14 cellular contexts compared by ENCODE assay signal in genomic region chr11:102447941-102448868, GRCh38. TPM values are rescaled to one million over a fixed set of nuclear protein-coding genes. Genes with fewer than 3 reads are reported as not detected.
A peak's percentile ranks its signal among the peaks of the same experiment; 100 is the strongest.
DNase-seq lines count a peak whose midpoint lies in the region; ATAC-seq and TF ChIP-seq lines count a peak whose summit lies in the region.
"Had no signal": no experiment of that assay in that cellular context is flagged by ENCODE, and none has a peak within 500 bp of the region (broad histone marks: within the 10 kb centered on the region; RNA-seq: fewer than 3 reads in every experiment).

No MANE protein-coding gene starts in this region.

- peaks cover 71% of the 10 kb centered on the region for H3K36me3 Mint-ChIP-seq in CD8-positive, alpha-beta T cell
- peaks cover 36% of the 10 kb centered on the region for H3K36me3 Mint-ChIP-seq in central memory CD8-positive, alpha-beta T cell (ENCODE audit: insufficient read depth)
- H3K36me3 Mint-ChIP-seq in MCF 10A (ENCODE audit: insufficient read depth, unreplicated experiment), result peaks cover 45% of the 10 kb centered on the region

- peaks cover 24% of the 10 kb centered on the region for H3K36me3 ChIP-seq in CD8-positive, alpha-beta T cell (ENCODE audit: insufficient read depth, low read length)
- H3K36me3 ChIP-seq in MM.1S (replicated peaks; ENCODE audit: insufficient read depth, low read length) (peaks cover 10% of the 10 kb centered on the region; the same call in 1 of the 2 replicates), neutrophil (no peaks in the 10 kb centered on the region)

- H3K9me3 Mint-ChIP-seq in CD8-positive, alpha-beta T cell, result peaks cover 6% of the 10 kb centered on the region
- no peaks in the 10 kb centered on the region for H3K9me3 Mint-ChIP-seq in central memory CD8-positive, alpha-beta T cell
- H3K9me3 Mint-ChIP-seq in MCF 10A (ENCODE audit: unreplicated experiment), result no peaks in the 10 kb centered on the region

- no peaks in the 10 kb centered on the region for H3K9me2 ChIP-seq in MM.1S (replicated peaks; ENCODE audit: insufficient read depth, low read length)

- no peak for DNase-seq in CD8-positive, alpha-beta T cell
- DNase-seq in MM.1S (no peak), iPS-NIHi11 (ENCODE audit: low spot score) (no peak), MCF 10A (ENCODE audit: unreplicated experiment) (no peak), GM19238 (ENCODE audit: insufficient read length, low spot score) (no peak)
- DNase-seq in central memory CD8-positive, alpha-beta T cell (ENCODE audit: low spot score in 2 of 2), result no peak
- DNase-seq: Calu3; central memory CD4-positive, alpha-beta T cell; NCI-H774; pancreas; stimulated activated CD4-positive, alpha-beta T cell treated with anti-CD3 and anti-CD28 coated beads, Interleukin-4, amount 100 ng/mL, for 1 hour; trophoblast cell had no signal

- H4K20me1 ChIP-seq in MM.1S (ENCODE audit: insufficient read depth, low read length), result 0 out of 2 replicates have a peak, but pooled peaks cover 2% of the 10 kb centered on the region

- H3K4me2 ChIP-seq in MM.1S (ENCODE audit: low read depth, low read length), result 0 out of 2 replicates have a peak overlapping the region, but pooled peaks have one; percentile 7

- intact Hi-C loops in CD8-positive, alpha-beta T cell (cut with DNase I, micrococcal nuclease), result loop anchor here in 1 of 2 experiments (1.0 kb wide), 1 partner anchor 10 kb away; no protein-coding TSS in a partner anchor
- intact Hi-C loops in MCF 10A (cut with micrococcal nuclease), result no loop called here

- peaks cover 53% of the 10 kb centered on the region for H3K4me1 ChIP-seq in CD8-positive, alpha-beta T cell (ENCODE audit: insufficient read depth, low read length)
- H3K4me1 ChIP-seq in MM.1S (ENCODE audit: low read length), result peaks cover 51% of the 10 kb centered on the region
- H3K4me1 ChIP-seq in neutrophil (ENCODE audit: control insufficient read depth in 1 of 2, insufficient read depth in 1 of 2, low read depth in 1 of 2, low read length in 1 of 2), result peaks cover 56 to 61% of the 10 kb centered on the region in 2 experiments

- H3K9me3 ChIP-seq in CD8-positive, alpha-beta T cell (ENCODE audit: low read length), result no peaks in the 10 kb centered on the region
- H3K9me3 ChIP-seq in MM.1S (replicated peaks; ENCODE audit: insufficient read depth, low read length) (no peaks in the 10 kb centered on the region), neutrophil (no peaks in the 10 kb centered on the region)
- H3K9me3 ChIP-seq: pancreas had no signal

- BruUV-seq in MCF 10A (replicated peaks; lab: Mats Ljungman, UMichigan), result no TSS peak

- no peak for TF ChIP-seq CTCF in CD8-positive, alpha-beta T cell (IDR thresholded peaks at IDR 0.05)
- no peak for TF ChIP-seq CTCF in MM.1S (IDR thresholded peaks at IDR 0.05; ENCODE audit: low read length)
- TF ChIP-seq CTCF in neutrophil (IDR thresholded peaks at IDR 0.05), result no peak
- TF ChIP-seq CTCF in MCF 10A (IDR thresholded peaks at IDR 0.05; ENCODE audit: unreplicated experiment), result no peak

- H3F3A ChIP-seq in MM.1S (ENCODE audit: insufficient read depth, low read length), result peaks cover 33% of the 10 kb centered on the region

- H3K9ac ChIP-seq in MM.1S (ENCODE audit: low read length), result no peak overlapping the region

- POLR2A ChIA-PET in CD8-positive, alpha-beta T cell (lab: Charles Lee), result interaction anchor here (1.4 to 1.6 kb wide), 2 partner anchors 32 to 155 kb away, joined by 3 to 4 read pairs; no protein-coding TSS in a partner anchor
- POLR2A ChIA-PET in MCF 10A (lab: Yijun Ruan, JAX), result no interaction called here

- H3K4me3 ChIP-seq in CD8-positive, alpha-beta T cell (ENCODE audit: low read depth, low read length), result peak overlapping the region; percentile 21
- H3K4me3 ChIP-seq in MM.1S (ENCODE audit: low read length), result no peak overlapping the region
- H3K4me3 ChIP-seq in neutrophil (ENCODE audit: low read depth in 1 of 2, low read length in 1 of 2), result no peak overlapping the region
- H3K4me3 ChIP-seq: pancreas had no signal

- no peaks in the 10 kb centered on the region for H3K27me3 ChIP-seq in CD8-positive, alpha-beta T cell (ENCODE audit: insufficient read depth, low read length)
- H3K27me3 ChIP-seq in MM.1S (replicated peaks; ENCODE audit: insufficient read depth, low read length) (no peaks in the 10 kb centered on the region), neutrophil (no peaks in the 10 kb centered on the region)
- H3K27me3 ChIP-seq: pancreas had no signal

- H3K4me3 Mint-ChIP-seq in CD8-positive, alpha-beta T cell, result peak overlapping the region; percentile 97
- H3K4me3 Mint-ChIP-seq in central memory CD8-positive, alpha-beta T cell, result peak overlapping the region; percentile 95
- no peak overlapping the region for H3K4me3 Mint-ChIP-seq in MCF 10A (ENCODE audit: unreplicated experiment)

- CTCF ChIA-PET in CD8-positive, alpha-beta T cell (lab: Charles Lee), result interaction anchor here (1.2 to 4.0 kb wide), 5 partner anchors 48 to 80 kb away, joined by 3 to 11 read pairs (median 4); no protein-coding TSS in a partner anchor
- CTCF ChIA-PET in MCF 10A (lab: Yijun Ruan, JAX), result interaction anchor here (0.9 to 1.4 kb wide), 2 partner anchors 48 to 99 kb away, joined by 3 to 4 read pairs; no protein-coding TSS in a partner anchor

- ATAC-seq in CD8-positive, alpha-beta T cell, result no peak
- no peak for ATAC-seq in central memory CD8-positive, alpha-beta T cell (replicated peaks; ENCODE audit: extremely low read depth, poor library complexity, severe bottlenecking)
- no peak for ATAC-seq in HG02973 (IDR thresholded peaks at IDR 0.05; ENCODE audit: unreplicated experiment)
- ATAC-seq: pancreas had no signal

- H3K27me3 Mint-ChIP-seq in CD8-positive, alpha-beta T cell (ENCODE audit: low read depth), result no peaks in the 10 kb centered on the region
- H3K27me3 Mint-ChIP-seq in central memory CD8-positive, alpha-beta T cell, result no peaks in the 10 kb centered on the region
- H3K27me3 Mint-ChIP-seq in MCF 10A (ENCODE audit: insufficient read depth, unreplicated experiment), result no peaks in the 10 kb centered on the region

- peaks cover 80% of the 10 kb centered on the region for H3K4me1 Mint-ChIP-seq in CD8-positive, alpha-beta T cell (ENCODE audit: low read depth)
- peaks cover 83% of the 10 kb centered on the region for H3K4me1 Mint-ChIP-seq in central memory CD8-positive, alpha-beta T cell
- H3K4me1 Mint-ChIP-seq in MCF 10A (ENCODE audit: insufficient read depth, unreplicated experiment), result peaks cover 26% of the 10 kb centered on the region

- H3K27ac Mint-ChIP-seq in CD8-positive, alpha-beta T cell, result peak overlapping the region; percentile 83
- H3K27ac Mint-ChIP-seq in central memory CD8-positive, alpha-beta T cell (ENCODE audit: low read depth), result peak overlapping the region; percentile 76
- no peak overlapping the region for H3K27ac Mint-ChIP-seq in MCF 10A (ENCODE audit: low read depth, unreplicated experiment)

- H3K79me2 ChIP-seq in MM.1S (ENCODE audit: low read length), result peaks cover 90% of the 10 kb centered on the region

- peak overlapping the region; percentile 28 for H3K27ac ChIP-seq in CD8-positive, alpha-beta T cell (ENCODE audit: low read depth, low read length)
- H3K27ac ChIP-seq in MM.1S (ENCODE audit: low read length) (peak overlapping the region; percentile 60; the same call in 1 of the 2 replicates), neutrophil (peak overlapping the region; percentile 94)

- no peak overlapping the region for H2AFZ ChIP-seq in MM.1S (ENCODE audit: low read length)

RNA-seq across cellular contexts. Expression of gene TMEM123, which starts 4.4 kb away (rescaled TPM):
- 100 to 1,000 TPM; 320 to 330 TPM for total RNA-seq in CD8-positive, alpha-beta T cell
- 134 and 137 TPM in 2 replicates for total RNA-seq in MCF 10A (2022)

Comparison
In these comparisons a context has a peak if more than half of its experiments do, and no peak if none do; other contexts are left out.
1. H3K27ac ChIP-seq: peak in every context shown above with its lines; median percentile 94 in neutrophil; 60 in MM.1S; 28 in CD8-positive, alpha-beta T cell.